14 cellular contexts compared by ENCODE assay signal in genomic region chr9:5800969-5801738, GRCh38. TPM values are rescaled to one million over a fixed set of nuclear protein-coding genes. Genes with fewer than 3 reads are reported as not detected.
DNase-seq lines count a peak whose midpoint lies in the region; ATAC-seq, FAIRE-seq and TF ChIP-seq lines count a peak whose summit lies in the region.
"Had no signal": no experiment of that assay in that cellular context is flagged by ENCODE, and none has a peak within 500 bp of the region (broad histone marks: within the 10 kb centered on the region; RNA-seq: fewer than 3 reads in every experiment).

No MANE protein-coding gene starts in this region.

- H3K4me3 Mint-ChIP-seq in activated T-helper 17 cell treated with anti-CD3 and anti-CD28 coated beads, Interleukin-2, amount 50 U/mL, for 72 hours: peak overlapping the region; percentile 15
- H3K4me3 Mint-ChIP-seq: activated CD4-positive, alpha-beta memory T cell treated with anti-CD3 and anti-CD28 coated beads for 36 hours; CD4-positive, alpha-beta T cell had no signal

- no peak for TF ChIP-seq RAD21 in Ishikawa (IDR thresholded peaks at IDR 0.05; ENCODE audit: low read depth)

- ATAC-seq in activated T-helper 17 cell treated with anti-CD3 and anti-CD28 coated beads, Interleukin-2, amount 50 U/mL, for 72 hours (replicated peaks): peak; percentile 73

- H3K4me1 Mint-ChIP-seq in activated T-helper 17 cell treated with anti-CD3 and anti-CD28 coated beads, Interleukin-2, amount 50 U/mL, for 72 hours: peaks cover 13% of the 10 kb centered on the region

- in situ Hi-C loops in ACHN (cut with HindIII; ENCODE audit: low pct_ligation_motif_present, low pct_unique_long_range_greater_than_20kb, low sequenced_read_pairs): no loop called here

- peaks cover 0 to 9% of the 10 kb centered on the region in 2 donors for H3K4me1 ChIP-seq in kidney (ENCODE audit: control insufficient read depth in 1 of 2, insufficient read depth in 1 of 2, low read depth in 1 of 2, low read length in 2 of 2)
- H3K4me1 ChIP-seq: vagina had no signal

- no peaks in the 10 kb centered on the region for H3K9me3 Mint-ChIP-seq in activated T-helper 17 cell treated with anti-CD3 and anti-CD28 coated beads, Interleukin-2, amount 50 U/mL, for 72 hours
- H3K9me3 Mint-ChIP-seq: activated CD4-positive, alpha-beta memory T cell treated with anti-CD3 and anti-CD28 coated beads for 36 hours; activated naive CD4-positive, alpha-beta T cell treated with anti-CD3 and anti-CD28 coated beads, Interleukin-2, amount 50 U/mL, for 72 hours; CD4-positive, alpha-beta T cell had no signal

- H3K9ac ChIP-seq in kidney (ENCODE audit: low read length in 2 of 2): no peak overlapping the region

- intact Hi-C loops in kidney (cut with DNase I): no loop called here

- H3K36me3 ChIP-seq in kidney (ENCODE audit: control insufficient read depth in 1 of 2, insufficient read depth in 2 of 2, low read length in 2 of 2): peaks cover 0 to 8% of the 10 kb centered on the region in 2 donors
- H3K36me3 ChIP-seq: vagina had no signal

- H3K36me3 Mint-ChIP-seq in activated T-helper 17 cell treated with anti-CD3 and anti-CD28 coated beads, Interleukin-2, amount 50 U/mL, for 72 hours (ENCODE audit: low read depth): peaks cover 42% of the 10 kb centered on the region
- H3K36me3 Mint-ChIP-seq: activated naive CD4-positive, alpha-beta T cell treated with anti-CD3 and anti-CD28 coated beads, Interleukin-2, amount 50 U/mL, for 72 hours had no signal

- H3K4me3 ChIP-seq in kidney (ENCODE audit: low read length in 2 of 2): peak overlapping the region in 1 of 2 donors; percentile 25
- H3K4me3 ChIP-seq: vagina had no signal

- peak overlapping the region; percentile 63 for H3K27ac Mint-ChIP-seq in activated T-helper 17 cell treated with anti-CD3 and anti-CD28 coated beads, Interleukin-2, amount 50 U/mL, for 72 hours
- H3K27ac Mint-ChIP-seq: activated CD4-positive, alpha-beta memory T cell treated with anti-CD3 and anti-CD28 coated beads for 36 hours; activated naive CD4-positive, alpha-beta T cell treated with anti-CD3 and anti-CD28 coated beads, Interleukin-2, amount 50 U/mL, for 72 hours; CD4-positive, alpha-beta T cell had no signal

- peak; percentile 13 for DNase-seq in ACHN
- DNase-seq in kidney: no peak
- DNase-seq in SKM-1 (lab: John Stamatoyannopoulos, UW; ENCODE audit: unreplicated experiment): no peak
- DNase-seq in activated CD8-positive, alpha-beta memory T cell treated with anti-CD3 and anti-CD28 coated beads for 24 hours: no peak
- DNase-seq in T-helper 1 cell: no peak
- DNase-seq in midbrain (lab: John Stamatoyannopoulos, UW): no peak
- DNase-seq: activated CD4-positive, alpha-beta memory T cell treated with anti-CD3 and anti-CD28 coated beads for 36 hours; CD4-positive, alpha-beta T cell; hippocampal formation; Karpas-422 had no signal

- no peaks in the 10 kb centered on the region for H3K27me3 Mint-ChIP-seq in activated T-helper 17 cell treated with anti-CD3 and anti-CD28 coated beads, Interleukin-2, amount 50 U/mL, for 72 hours
- H3K27me3 Mint-ChIP-seq: activated CD4-positive, alpha-beta memory T cell treated with anti-CD3 and anti-CD28 coated beads for 36 hours; CD4-positive, alpha-beta T cell had no signal

- no peak for TF ChIP-seq EP300 in Ishikawa (IDR thresholded peaks at IDR 0.05; ENCODE audit: borderline replicate concordance)

- no peaks in the 10 kb centered on the region for H3K9me3 ChIP-seq in kidney (ENCODE audit: control insufficient read depth in 1 of 2, low read length in 2 of 2)
- H3K9me3 ChIP-seq: vagina had no signal

- peak overlapping the region; percentile 56 to 63 for H3K27ac ChIP-seq in kidney (ENCODE audit: low read depth in 2 of 2, low read length in 2 of 2)
- H3K27ac ChIP-seq: vagina had no signal

- no peak for FAIRE-seq in kidney (lab: Jason Lieb, UNC)

- TF ChIP-seq CTCF in kidney (IDR thresholded peaks at IDR 0.05; ENCODE audit: borderline replicate concordance, extremely low read depth, insufficient read depth): no peak

TF ChIP-seq in Ishikawa, 13 proteins besides CTCF, POLR2A, EP300 and RAD21:
- TF ChIP-seq NFIC (IDR thresholded peaks at IDR 0.05) (peak; percentile 90), CEBPB (IDR thresholded peaks at IDR 0.05) (no peak), YY1 (IDR thresholded peaks at IDR 0.05; ENCODE audit: low read depth) (no peak), USF1 (IDR thresholded peaks at IDR 0.05) (no peak), TEAD4 (IDR thresholded peaks at IDR 0.05) (peak; percentile 74), FOXM1 (IDR thresholded peaks at IDR 0.05; ENCODE audit: borderline replicate concordance, low read depth) (no peak)

RNA-seq across cellular contexts. Expression of gene ERMP1, which starts 31.8 kb away (rescaled TPM):
- 10 to 100 TPM; 17.7 to 22.4 TPM for total RNA-seq in activated T-helper 17 cell treated with anti-CD3 and anti-CD28 coated beads, Interleukin-2, amount 50 U/mL, for 72 hours
- total RNA-seq in kidney: 89.6 TPM
- 34.4 TPM for polyA plus RNA-seq in kidney (ENCODE audit: insufficient read depth, low read depth, low replicate concordance)
